Comparison of ENCODE assay signal across 9 cellular contexts in the genomic region with DNA sequence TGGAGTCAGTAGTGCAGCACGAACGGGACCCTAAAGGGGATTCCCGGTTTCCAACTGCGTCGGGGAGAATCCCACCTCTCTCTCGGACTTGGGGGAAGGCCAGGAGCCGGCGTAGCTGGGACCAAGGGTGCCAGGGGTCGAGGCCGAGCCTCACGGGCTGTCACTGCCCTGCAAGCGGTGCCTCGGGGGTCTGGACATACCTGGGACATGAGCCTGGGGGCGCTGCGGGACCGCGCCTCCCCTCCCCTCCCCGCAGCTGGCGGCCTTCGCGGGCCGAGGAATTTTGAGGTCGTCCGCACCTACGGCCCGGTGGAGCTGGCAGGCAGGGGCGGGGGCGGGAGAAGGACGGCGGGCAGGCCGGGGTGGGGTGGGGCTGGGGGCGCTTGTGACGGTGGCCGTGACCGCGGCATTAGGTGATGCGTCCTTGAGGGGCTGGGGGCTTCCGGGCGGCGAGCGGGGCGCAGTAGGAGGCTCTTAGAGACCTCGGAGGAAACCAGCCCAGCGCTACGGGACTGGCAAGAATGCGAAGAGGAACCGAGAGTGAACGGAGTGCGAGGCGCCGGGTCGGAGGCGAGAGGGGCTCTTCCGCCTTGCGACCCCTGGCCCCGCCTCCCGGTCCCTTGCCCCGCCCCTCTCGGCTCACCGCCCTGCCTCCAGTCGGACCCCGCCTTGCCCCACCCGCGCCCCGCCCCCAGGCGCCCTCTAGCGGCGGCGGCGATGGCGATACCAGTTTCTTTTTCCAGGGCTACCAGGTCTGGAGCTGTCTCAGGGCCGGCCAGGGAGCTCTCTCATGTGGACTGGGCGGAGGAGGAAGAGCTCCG. TPM values are rescaled to one million over a fixed set of nuclear protein-coding genes. Genes with fewer than 3 reads are reported as not detected.
A peak's percentile ranks its signal among the peaks of the same experiment; 100 is the strongest.
DNase-seq lines count a peak whose midpoint lies in the region; ATAC-seq, FAIRE-seq and TF ChIP-seq lines count a peak whose summit lies in the region.
"Had no signal": no experiment of that assay in that cellular context is flagged by ENCODE, and none has a peak within 500 bp of the region (broad histone marks: within the 10 kb centered on the region; RNA-seq: fewer than 3 reads in every experiment).

No MANE protein-coding gene starts in this region.

- peak; percentile 66 to 69 for DNase-seq in AML-193 (lab: John Stamatoyannopoulos, UW)
- DNase-seq in NCI-H2227 treated with DMSO at 0.1 percent for 48 hours (lab: John Stamatoyannopoulos, UW), result peak; percentile 79
- peak; percentile 100 for DNase-seq in activated B cell treated with CpG ODN at 0.5 μM for 24 hours
- DNase-seq in caudate nucleus (lab: John Stamatoyannopoulos, UW), result peak; percentile 19 to 94 (median 81)
- peak; percentile 25 for DNase-seq in keratinocyte (ENCODE audit: low read depth, low spot score)
- DNase-seq in stimulated activated CD4-positive, alpha-beta T cell treated with anti-CD3 and anti-CD28 coated beads, Interleukin-12 subunit alpha, Interleukin-12 subunit beta, amount 100 ng/mL, for 48 hours (ENCODE audit: low read depth in 2 of 3, low spot score in 1 of 3), result peak; percentile 91 to 97 (median 92)

- H3K36me3 Mint-ChIP-seq in activated B cell treated with CpG ODN at 0.5 μM for 24 hours (ENCODE audit: low read depth), result peaks cover 22% of the 10 kb centered on the region

- peak overlapping the region; percentile 61 for H3K4me2 ChIP-seq in keratinocyte (ENCODE audit: control insufficient read depth, extremely low read depth, insufficient read depth, low read depth, low read length)

- no peak for FAIRE-seq in keratinocyte (lab: Jason Lieb, UNC)

- ATAC-seq in GM19025 (IDR thresholded peaks at IDR 0.05; ENCODE audit: low read depth, unreplicated experiment) (peak; percentile 96), HG03196 (IDR thresholded peaks at IDR 0.05; ENCODE audit: unreplicated experiment) (peak; percentile 92), activated B cell treated with CpG ODN at 0.5 μM for 24 hours (ENCODE audit: low read depth) (peak; percentile 97)

- TF ChIP-seq CTCF in activated B cell treated with CpG ODN at 0.5 μM for 24 hours (IDR thresholded peaks at IDR 0.05), result peak; percentile 46
- peak in 2 of 3 experiments; percentile 64 to 75 for TF ChIP-seq CTCF in keratinocyte (optimal IDR thresholded peaks at IDR 0.05 in 1 of 3, IDR thresholded peaks at IDR 0.05 in 1 of 3, conservative IDR thresholded peaks at IDR 0.05 in 1 of 3; ENCODE audit: extremely low read depth in 1 of 3, insufficient read depth in 2 of 3, low read length in 3 of 3)

- H3K27ac Mint-ChIP-seq in activated B cell treated with CpG ODN at 0.5 μM for 24 hours, result peak overlapping the region; percentile 95

- no peaks in the 10 kb centered on the region for H3K9me3 ChIP-seq in keratinocyte (ENCODE audit: control insufficient read depth, low read depth, low read length)

- CTCF ChIA-PET in activated B cell treated with CpG ODN at 0.5 μM for 24 hours (lab: Charles Lee), result interaction anchor here (0.5 to 1.3 kb wide), 7 partner anchors 9 to 572 kb away, joined by 3 to 5 read pairs (median 3); a partner anchor contains a TSS

- intact Hi-C loops in activated B cell treated with CpG ODN at 0.5 μM for 24 hours (cut with micrococcal nuclease), result loop anchor here (1.0 to 5.0 kb wide), 9 partner anchors 20 to 1583 kb away; a partner anchor contains a TSS

- H3K9me3 Mint-ChIP-seq in activated B cell treated with CpG ODN at 0.5 μM for 24 hours, result no peaks in the 10 kb centered on the region

- no peaks in the 10 kb centered on the region for H3K79me2 ChIP-seq in keratinocyte (ENCODE audit: control insufficient read depth, insufficient read depth, low read length)

- no peaks in the 10 kb centered on the region for H4K20me1 ChIP-seq in keratinocyte (ENCODE audit: control insufficient read depth, extremely low read depth, insufficient read depth, low read length)

- H3K9me1 ChIP-seq in keratinocyte (ENCODE audit: control insufficient read depth, extremely low read depth, insufficient read depth, low read length), result no peaks in the 10 kb centered on the region

- H3K9ac ChIP-seq in keratinocyte (ENCODE audit: control insufficient read depth, extremely low read depth, insufficient read depth, low read length), result peak overlapping the region; percentile 67

- peak overlapping the region; percentile 55 to 63 (median 63) for H3K4me3 ChIP-seq in keratinocyte (ENCODE audit: control insufficient read depth in 2 of 3, extremely low read depth in 1 of 3, insufficient read depth in 2 of 3, low read depth in 1 of 3, low read length in 3 of 3)

- peak overlapping the region; percentile 94 for H2AFZ ChIP-seq in keratinocyte (ENCODE audit: control insufficient read depth, low read length)

- H3K4me1 ChIP-seq in keratinocyte (ENCODE audit: control insufficient read depth, extremely low read depth, insufficient read depth, low read length), result no peaks in the 10 kb centered on the region

- peak overlapping the region; percentile 87 for H3K4me3 Mint-ChIP-seq in activated B cell treated with CpG ODN at 0.5 μM for 24 hours

- peaks cover 4% of the 10 kb centered on the region for H3K27me3 ChIP-seq in keratinocyte (ENCODE audit: control insufficient read depth, extremely low read depth, insufficient read depth, low read length)

- dilution Hi-C loops in keratinocyte (cut with MboI; ENCODE audit: extremely low pct_ligation_motif_present, low sequenced_read_pairs), result no loop called here

- H3K27ac ChIP-seq in caudate nucleus (ENCODE audit: low read depth, low read length) (peak overlapping the region; percentile 63), keratinocyte (ENCODE audit: control insufficient read depth, insufficient read depth, low read length) (no peak overlapping the region)

- H3K27me3 Mint-ChIP-seq in activated B cell treated with CpG ODN at 0.5 μM for 24 hours, result no peaks in the 10 kb centered on the region

- H3K4me1 Mint-ChIP-seq in activated B cell treated with CpG ODN at 0.5 μM for 24 hours, result peaks cover 15% of the 10 kb centered on the region

- POLR2A ChIA-PET in activated B cell treated with CpG ODN at 0.5 μM for 24 hours (lab: Charles Lee), result interaction anchor here (0.6 to 2.2 kb wide), 10 partner anchors 9 to 1685 kb away, joined by 3 to 41 read pairs (median 4); a partner anchor contains a TSS

- no peaks in the 10 kb centered on the region for H3K36me3 ChIP-seq in keratinocyte (ENCODE audit: control insufficient read depth in 2 of 2, extremely low read depth in 1 of 2, insufficient read depth in 2 of 2, low read length in 2 of 2)

RNA-seq across cellular contexts. Expression of a gene that starts 48.3 kb away (rescaled TPM):
- not detected in 2 replicates for total RNA-seq in activated B cell treated with CpG ODN at 0.5 μM for 24 hours
- polyA plus RNA-seq in keratinocyte, result not detected in 3 replicates
- not detected for polyA plus RNA-seq in keratinocyte (2011; ENCODE audit: low read depth)
- not detected in 2 replicates for polyA plus RNA-seq in keratinocyte (2011; cell fraction: cytosol; rRNA removed)
- not detected in 2 replicates for polyA plus RNA-seq in keratinocyte (2011; cell fraction: nucleus; rRNA removed)
- polyA plus RNA-seq in keratinocyte (2012; ENCODE audit: low replicate concordance), result not detected in 2 replicates
- polyA minus RNA-seq in keratinocyte, result not detected in 3 replicates
- polyA minus RNA-seq in keratinocyte (2011; cell fraction: cytosol; rRNA and poly(A)+ RNA removed), result not detected
- polyA minus RNA-seq in keratinocyte (2011; cell fraction: nucleus; rRNA and poly(A)+ RNA removed), result not detected in 2 replicates
- total RNA-seq: activated CD8-positive, alpha-beta memory T cell treated with anti-CD3 and anti-CD28 coated beads for 36 hours had no signal

RNA-seq across cellular contexts. Expression of a gene that starts 54.9 kb away (rescaled TPM):
- total RNA-seq in activated B cell treated with CpG ODN at 0.5 μM for 24 hours, result 73.0 and 85.0 TPM in 2 replicates
- 83.6 to 176 TPM (median 94.7 TPM) in 3 replicates for polyA plus RNA-seq in keratinocyte
- polyA plus RNA-seq in keratinocyte (2011; ENCODE audit: low read depth), result 220 TPM
- polyA plus RNA-seq in keratinocyte (2011; cell fraction: cytosol; rRNA removed), result 85.4 and 180 TPM in 2 replicates
- polyA plus RNA-seq in keratinocyte (2011; cell fraction: nucleus; rRNA removed), result 45.5 and 59.1 TPM in 2 replicates
- polyA plus RNA-seq in keratinocyte (2012; ENCODE audit: low replicate concordance), result 112 and 146 TPM in 2 replicates
- polyA minus RNA-seq in keratinocyte, result 5.7 to 44.6 TPM (median 14.2 TPM) in 3 replicates
- 32.4 TPM for polyA minus RNA-seq in keratinocyte (2011; cell fraction: cytosol; rRNA and poly(A)+ RNA removed)
- 14.2 and 26.8 TPM in 2 replicates for polyA minus RNA-seq in keratinocyte (2011; cell fraction: nucleus; rRNA and poly(A)+ RNA removed)

Comparison
In these comparisons a context has a peak if more than half of its experiments do, and no peak if none do; other contexts are left out.
1. DNase-seq: peak in every context shown above with its lines; median percentile 100 in activated B cell treated with CpG ODN at 0.5 μM for 24 hours; 92 in stimulated activated CD4-positive, alpha-beta T cell treated with anti-CD3 and anti-CD28 coated beads, Interleukin-12 subunit alpha, Interleukin-12 subunit beta, amount 100 ng/mL, for 48 hours; 81 in caudate nucleus; 79 in NCI-H2227 treated with DMSO at 0.1 percent for 48 hours; 68 in AML-193; 25 in keratinocyte.